ENCODE assay signal across 20 cellular contexts in genomic region chr17:1496814-1497325, GRCh38. TPM values are rescaled to one million over a fixed set of nuclear protein-coding genes. Genes with fewer than 3 reads are reported as not detected.
DNase-seq lines count a peak whose midpoint lies in the region; ATAC-seq, FAIRE-seq and TF ChIP-seq lines count a peak whose summit lies in the region.
"Had no signal": no experiment of that assay in that cellular context is flagged by ENCODE, and none has a peak within 500 bp of the region (broad histone marks: within the 10 kb centered on the region; RNA-seq: fewer than 3 reads in every experiment).

No MANE protein-coding gene starts in this region.

- no peak overlapping the region for H3K14ac ChIP-seq in neuronal stem cell (ENCODE audit: low read length)

- WGBS in right cardiac atrium: 63% methylated on average over 16 of the region's 16 CpGs
- no CpG with 5 or more reads among the region's 16 CpGs for WGBS in neuronal stem cell (ENCODE audit: extremely low coverage in 2 of 2, insufficient read length in 2 of 2, insufficient replicate concordance in 1 of 2), 2 donors

- TF ChIP-seq CTCF in WERI-Rb-1 (IDR thresholded peaks at IDR 0.05; ENCODE audit: low read depth, low read length): no peak
- TF ChIP-seq CTCF in upper lobe of right lung (IDR thresholded peaks at IDR 0.05): no peak
- no peak for TF ChIP-seq CTCF in kidney (IDR thresholded peaks at IDR 0.05; ENCODE audit: borderline replicate concordance, extremely low read depth, insufficient read depth)

- peak overlapping the region; percentile 8 for H3K23ac ChIP-seq in neuronal stem cell (ENCODE audit: low read depth, low read length, poor library complexity)

- H3K9me3 ChIP-seq in right cardiac atrium (ENCODE audit: control insufficient read depth, low read length) (no peaks in the 10 kb centered on the region), WERI-Rb-1 (ENCODE audit: severe bottlenecking) (no peaks in the 10 kb centered on the region), neuronal stem cell (replicated peaks in 1 of 2; ENCODE audit: control insufficient read depth in 2 of 2, insufficient read depth in 1 of 2, low read depth in 1 of 2, low read length in 2 of 2) (no peaks in the 10 kb centered on the region), upper lobe of right lung (no peaks in the 10 kb centered on the region), kidney (ENCODE audit: control insufficient read depth in 1 of 2, low read length in 2 of 2) (no peaks in the 10 kb centered on the region)
- H3K9me3 ChIP-seq: A549, Peyer's patch had no signal

- H3K4me3 ChIP-seq in right cardiac atrium (ENCODE audit: low read length): no peak overlapping the region
- no peak overlapping the region for H3K4me3 ChIP-seq in WERI-Rb-1 (ENCODE audit: low read depth, low read length)
- H3K4me3 ChIP-seq in neuronal stem cell (ENCODE audit: low read length in 2 of 2): no peak overlapping the region
- no peak overlapping the region for H3K4me3 ChIP-seq in upper lobe of right lung
- no peak overlapping the region for H3K4me3 ChIP-seq in kidney (ENCODE audit: low read length in 2 of 2)
- H3K4me3 ChIP-seq: A549, Peyer's patch had no signal

- no peak overlapping the region for H3K18ac ChIP-seq in neuronal stem cell (ENCODE audit: low read length)

- no peak overlapping the region for H2BK15ac ChIP-seq in neuronal stem cell (ENCODE audit: low read length)

- H2BK5ac ChIP-seq in neuronal stem cell (ENCODE audit: low read length): no peak overlapping the region

- H3K36me3 ChIP-seq in WERI-Rb-1: peaks cover 6% of the 10 kb centered on the region; the same call in 1 of the 2 replicates
- H3K36me3 ChIP-seq in neuronal stem cell (replicated peaks in 1 of 2; ENCODE audit: control insufficient read depth in 2 of 2, insufficient read depth in 2 of 2, low read length in 2 of 2): peaks cover 2 to 14% of the 10 kb centered on the region in 2 donors
- peaks cover 37% of the 10 kb centered on the region for H3K36me3 ChIP-seq in upper lobe of right lung
- peaks cover 0 to 21% of the 10 kb centered on the region in 2 donors for H3K36me3 ChIP-seq in kidney (ENCODE audit: control insufficient read depth in 1 of 2, insufficient read depth in 2 of 2, low read length in 2 of 2)

- ATAC-seq in right cardiac atrium (no peak), Right ventricle myocardium superior (ENCODE audit: poor library complexity) (no peak), upper lobe of right lung (no peak)
- ATAC-seq: A549 had no signal

- peaks cover 4% of the 10 kb centered on the region for H3K79me1 ChIP-seq in neuronal stem cell (ENCODE audit: low read depth, low read length)

- no peak overlapping the region for H4K91ac ChIP-seq in neuronal stem cell (ENCODE audit: low read depth, low read length, poor library complexity)

- DNase-seq in right cardiac atrium (peak in 1 of 3 donors; percentile 66), Right ventricle myocardium superior (no peak), WERI-Rb-1 (peak; percentile 85), neuronal stem cell (ENCODE audit: low spot score) (no peak), upper lobe of right lung (no peak), kidney (no peak), GM03348 (ENCODE audit: low spot score) (no peak)
- DNase-seq: DMS53, GDM1, Karpas-422, MV-4-11, NCI-H1105 treated with DMSO at 0.1 percent for 48 hours, NCI-H2029 treated with DMSO at 0.1 percent for 48 hours, NCI-H2171, NCI-H345, NCI-H524, NCI-H774, Peyer's patch had no signal

- H2BK12ac ChIP-seq in neuronal stem cell (ENCODE audit: low read length): no peak overlapping the region

- peaks cover 33% of the 10 kb centered on the region for H3K4me1 ChIP-seq in right cardiac atrium (ENCODE audit: control insufficient read depth, insufficient read depth, low read length)
- H3K4me1 ChIP-seq in neuronal stem cell (ENCODE audit: control insufficient read depth in 2 of 2, insufficient read depth in 1 of 2, low read depth in 1 of 2, low read length in 2 of 2): peaks cover 9 to 13% of the 10 kb centered on the region in 2 donors
- H3K4me1 ChIP-seq in upper lobe of right lung: peaks cover 42% of the 10 kb centered on the region
- peaks cover 0 to 19% of the 10 kb centered on the region in 2 donors for H3K4me1 ChIP-seq in kidney (ENCODE audit: control insufficient read depth in 1 of 2, insufficient read depth in 1 of 2, low read depth in 1 of 2, low read length in 2 of 2)

- H3K27me3 ChIP-seq in right cardiac atrium (ENCODE audit: control insufficient read depth, insufficient read depth): no peaks in the 10 kb centered on the region
- H3K27me3 ChIP-seq in WERI-Rb-1 (ENCODE audit: insufficient read depth, low read depth, severe bottlenecking): no peaks in the 10 kb centered on the region
- H3K27me3 ChIP-seq in neuronal stem cell (ENCODE audit: control insufficient read depth in 3 of 3, insufficient read depth in 3 of 3, low read depth in 1 of 3, low read length in 3 of 3): no peaks in the 10 kb centered on the region
- H3K27me3 ChIP-seq in upper lobe of right lung: no peaks in the 10 kb centered on the region
- H3K27me3 ChIP-seq: Peyer's patch had no signal

- intact Hi-C loops in right cardiac atrium (cut with DNase I) (no loop called here), Right ventricle myocardium superior (cut with DNase I) (no loop called here), upper lobe of right lung (cut with DNase I) (no loop called here), kidney (cut with DNase I) (no loop called here)

- H3K4ac ChIP-seq in neuronal stem cell (ENCODE audit: low read length): no peak overlapping the region

- no peak overlapping the region for H4K8ac ChIP-seq in neuronal stem cell (ENCODE audit: low read depth, low read length)

- no peak for FAIRE-seq in kidney (lab: Jason Lieb, UNC)
- FAIRE-seq: A549, D721Med had no signal

- H3K27ac ChIP-seq in right cardiac atrium (ENCODE audit: low read length): peak overlapping the region; percentile 6
- peak overlapping the region; percentile 32; the same call in 1 of the 2 replicates for H3K27ac ChIP-seq in WERI-Rb-1
- H3K27ac ChIP-seq in neuronal stem cell (replicated peaks; ENCODE audit: low read length): no peak overlapping the region
- H3K27ac ChIP-seq in upper lobe of right lung: no peak overlapping the region
- H3K27ac ChIP-seq in kidney (ENCODE audit: low read depth in 2 of 2, low read length in 2 of 2): no peak overlapping the region
- H3K27ac ChIP-seq: A549, Peyer's patch had no signal

- no peak overlapping the region for H3K4me2 ChIP-seq in neuronal stem cell (ENCODE audit: insufficient read depth, low read length, poor library complexity, severe bottlenecking)
- H3K4me2 ChIP-seq: A549 had no signal

- H3K9ac ChIP-seq in neuronal stem cell (ENCODE audit: low read depth, low read length, poor library complexity) (no peak overlapping the region), kidney (ENCODE audit: low read length in 2 of 2) (no peak overlapping the region)

- H2AK5ac ChIP-seq in neuronal stem cell (ENCODE audit: low read depth, low read length): no peak overlapping the region

- H2AFZ ChIP-seq in neuronal stem cell (ENCODE audit: low read length): no peak overlapping the region

- H2BK120ac ChIP-seq in neuronal stem cell (ENCODE audit: low read depth, low read length): no peak overlapping the region

RNA-seq across cellular contexts. Expression of gene MYO1C, which starts 4.4 kb away (rescaled TPM):
- total RNA-seq in right cardiac atrium (100 to 1,000 TPM; 149 to 185 (median 180) TPM), Right ventricle myocardium superior (182 TPM), upper lobe of right lung (322 TPM), kidney (225 TPM)
- polyA plus RNA-seq in right cardiac atrium (78.9 TPM), kidney (ENCODE audit: insufficient read depth, low read depth, low replicate concordance) (62.7 TPM)
- polyA plus RNA-seq in neuronal stem cell (2013, experiment 1 of 2): 42.3 TPM
- 42.0 TPM for polyA plus RNA-seq in neuronal stem cell (2013, experiment 2 of 2)

RNA-seq across cellular contexts. Expression of gene INPP5K, which starts 19.5 kb away (rescaled TPM):
- total RNA-seq in right cardiac atrium: 10 to 100 TPM; 28.7 to 34.7 (median 32.4) TPM
- 21.4 TPM for polyA plus RNA-seq in right cardiac atrium
- total RNA-seq in Right ventricle myocardium superior: 32.9 TPM
- 11.1 TPM for polyA plus RNA-seq in neuronal stem cell (2013, experiment 1 of 2)
- polyA plus RNA-seq in neuronal stem cell (2013, experiment 2 of 2): 10.1 TPM
- total RNA-seq in upper lobe of right lung: 69.8 TPM
- 46.2 TPM for total RNA-seq in kidney
- polyA plus RNA-seq in kidney (ENCODE audit: insufficient read depth, low read depth, low replicate concordance): 36.1 TPM

RNA-seq across cellular contexts. Expression of gene CRK, which starts 40.8 kb away (rescaled TPM):
- total RNA-seq in right cardiac atrium (10 to 100 TPM; 33.9 to 44.8 (median 38.9) TPM), Right ventricle myocardium superior (36.0 TPM), upper lobe of right lung (81.3 TPM), kidney (61.3 TPM)
- polyA plus RNA-seq in right cardiac atrium (21.3 TPM), kidney (ENCODE audit: insufficient read depth, low read depth, low replicate concordance) (26.8 TPM)
- 30.8 TPM for polyA plus RNA-seq in neuronal stem cell (2013, experiment 1 of 2)
- polyA plus RNA-seq in neuronal stem cell (2013, experiment 2 of 2): 32.4 TPM

Comparison
In these comparisons a context has a peak if more than half of its experiments do, and no peak if none do; other contexts are left out.
1. H3K27ac ChIP-seq: peak in right cardiac atrium (single experiment) and WERI-Rb-1 (single experiment); none in neuronal stem cell (single experiment), upper lobe of right lung (single experiment) and kidney (0 of 2).